In genomic region chr3:10463191-10464067, GRCh38 we compare ENCODE assay signal across 17 cellular contexts. TPM values are rescaled to one million over a fixed set of nuclear protein-coding genes. Genes with fewer than 3 reads are reported as not detected.
DNase-seq lines count a peak whose midpoint lies in the region; ATAC-seq, FAIRE-seq and TF ChIP-seq lines count a peak whose summit lies in the region.
"Had no signal": no experiment of that assay in that cellular context is flagged by ENCODE, and none has a peak within 500 bp of the region (broad histone marks: within the 10 kb centered on the region; RNA-seq: fewer than 3 reads in every experiment).

No MANE protein-coding gene starts in this region.

- POLR2A ChIA-PET in K562 (lab: Yijun Ruan, JAX) = interaction anchor here (0.6 kb wide), 1 partner anchor 14 kb away, joined by 3 read pairs; no protein-coding TSS in a partner anchor
- POLR2A ChIA-PET in naive thymus-derived CD4-positive, alpha-beta T cell (lab: Charles Lee) = no interaction called here

- H3K27me3 ChIP-seq in right cardiac atrium (ENCODE audit: control insufficient read depth, insufficient read depth) (no peaks in the 10 kb centered on the region), K562 (ENCODE audit: control insufficient read depth in 2 of 2, insufficient read depth in 2 of 2, low read length in 2 of 2) (peaks cover 3 to 25% of the 10 kb centered on the region in 2 experiments; a peak in 3 of 5 replicates), osteoblast (ENCODE audit: insufficient read depth, low read length) (peaks cover 9% of the 10 kb centered on the region)
- no peaks in the 10 kb centered on the region for H3K27me3 ChIP-seq in naive thymus-derived CD4-positive, alpha-beta T cell (ENCODE audit: control insufficient read depth in 2 of 2, insufficient read depth in 2 of 2, low read length in 2 of 2)

- no peaks in the 10 kb centered on the region for H3K4me1 ChIP-seq in right cardiac atrium (ENCODE audit: control insufficient read depth, insufficient read depth, low read length)
- H3K4me1 ChIP-seq in K562 (replicated peaks in 1 of 2; ENCODE audit: control insufficient read depth in 2 of 2, insufficient read depth in 2 of 2, low read length in 2 of 2) = no peaks in the 10 kb centered on the region
- H3K4me1 ChIP-seq in osteoblast (ENCODE audit: insufficient read depth, low read length) = no peaks in the 10 kb centered on the region
- H3K4me1 ChIP-seq in naive thymus-derived CD4-positive, alpha-beta T cell (ENCODE audit: control insufficient read depth in 2 of 2, insufficient read depth in 2 of 2, low read length in 2 of 2) = no peaks in the 10 kb centered on the region

- no peak overlapping the region for H3K9ac ChIP-seq in K562 (ENCODE audit: insufficient read depth in 1 of 2, low read depth in 2 of 2, low read length in 2 of 2)

- intact Hi-C loops in Right ventricle myocardium inferior (cut with DNase I) = no loop called here
- intact Hi-C loops in right cardiac atrium (cut with DNase I) = no loop called here
- intact Hi-C loops in K562 (cut with micrococcal nuclease) = no loop called here
- intact Hi-C loops in naive thymus-derived CD4-positive, alpha-beta T cell (cut with micrococcal nuclease) = no loop called here

- H3K9me3 Mint-ChIP-seq in naive thymus-derived CD4-positive, alpha-beta T cell = peaks cover 0 to 3% (median 0%) of the 10 kb centered on the region in 11 donors
- H3K9me3 Mint-ChIP-seq: CD8-positive, alpha-beta T cell had no signal

- FAIRE-seq in K562 (lab: Jason Lieb, UNC) = no peak
- FAIRE-seq: A204.1 had no signal

- H3K9me1 ChIP-seq in K562 (ENCODE audit: control insufficient read depth, insufficient read depth, low read length) = no peaks in the 10 kb centered on the region

- H3K4me3 ChIP-seq in right cardiac atrium (ENCODE audit: low read length) (no peak overlapping the region), K562 (no peak overlapping the region), osteoblast (ENCODE audit: insufficient read depth, low read length) (no peak overlapping the region)
- no peak overlapping the region for H3K4me3 ChIP-seq in naive thymus-derived CD4-positive, alpha-beta T cell (ENCODE audit: low read length)

- H3K36me3 Mint-ChIP-seq in naive thymus-derived CD4-positive, alpha-beta T cell = no peaks in the 10 kb centered on the region
- H3K36me3 Mint-ChIP-seq: CD8-positive, alpha-beta T cell had no signal

- no peak overlapping the region for H3K4me2 ChIP-seq in K562 (ENCODE audit: insufficient read depth, low read length)
- H3K4me2 ChIP-seq in osteoblast (ENCODE audit: insufficient read depth, low read length) = no peak overlapping the region

- H3K79me2 ChIP-seq in K562 (ENCODE audit: control insufficient read depth, insufficient read depth, low read length) = no peaks in the 10 kb centered on the region
- H3K79me2 ChIP-seq in osteoblast (ENCODE audit: insufficient read depth, low read length) = no peaks in the 10 kb centered on the region

- peak; percentile 22 for DNase-seq in Right ventricle myocardium inferior (ENCODE audit: missing footprints)
- no peak for DNase-seq in right cardiac atrium
- no peak for DNase-seq in K562 (ENCODE audit: extremely low read depth in 1 of 4, low spot score in 3 of 4)
- DNase-seq in osteoblast (ENCODE audit: insufficient read length, low spot score, missing footprints) = peak; percentile 23
- DNase-seq in NCI-H345 (lab: John Stamatoyannopoulos, UW) = no peak
- DNase-seq in naive thymus-derived CD4-positive, alpha-beta T cell = no peak
- DNase-seq: Calu3; CD8-positive, alpha-beta T cell; DMS79; KBM-7; NCI-H1417 treated with DMSO at 0.1 percent for 48 hours; NCI-H187 treated with DMSO at 0.1 percent for 48 hours; OCI-M1; SHP77 treated with DMSO at 0.1 percent for 48 hours had no signal

- TF ChIP-seq CTCF in K562 (IDR thresholded peaks at IDR 0.05 in 2 of 3, conservative IDR thresholded peaks at IDR 0.05 in 1 of 3; ENCODE audit: insufficient read depth in 2 of 3, low read depth in 1 of 3, low read length in 3 of 3) (no peak), osteoblast (IDR thresholded peaks at IDR 0.05; ENCODE audit: extremely low read depth, low read depth, low read length) (no peak)

- BruUV-seq in K562 (replicated peaks; lab: Mats Ljungman, UMichigan) = no TSS peak

- peaks cover 0 to 5% (median 3%) of the 10 kb centered on the region in 5 donors for H3K27me3 Mint-ChIP-seq in naive thymus-derived CD4-positive, alpha-beta T cell

- H3K9me3 ChIP-seq in right cardiac atrium (ENCODE audit: control insufficient read depth, low read length) = no peaks in the 10 kb centered on the region
- no peaks in the 10 kb centered on the region for H3K9me3 ChIP-seq in K562 (replicated peaks; ENCODE audit: control insufficient read depth, insufficient read depth, low read depth, low read length)
- H3K9me3 ChIP-seq in osteoblast (ENCODE audit: low read depth, low read length) = no peaks in the 10 kb centered on the region
- no peaks in the 10 kb centered on the region for H3K9me3 ChIP-seq in naive thymus-derived CD4-positive, alpha-beta T cell (ENCODE audit: control insufficient read depth in 2 of 3, low read length in 3 of 3)

- peaks cover 0 to 8% (median 4%) of the 10 kb centered on the region in 7 donors for H3K4me1 Mint-ChIP-seq in naive thymus-derived CD4-positive, alpha-beta T cell

- no peak overlapping the region for H3K4me3 Mint-ChIP-seq in naive thymus-derived CD4-positive, alpha-beta T cell
- H3K4me3 Mint-ChIP-seq: CD8-positive, alpha-beta T cell had no signal

- no peak overlapping the region for H3K27ac Mint-ChIP-seq in naive thymus-derived CD4-positive, alpha-beta T cell
- H3K27ac Mint-ChIP-seq: CD8-positive, alpha-beta T cell had no signal

- H3K36me3 ChIP-seq in K562 (ENCODE audit: control insufficient read depth, insufficient read depth, low read length) (no peaks in the 10 kb centered on the region), osteoblast (ENCODE audit: insufficient read depth, low read length) (no peaks in the 10 kb centered on the region)
- H3K36me3 ChIP-seq in naive thymus-derived CD4-positive, alpha-beta T cell (ENCODE audit: control insufficient read depth in 2 of 3, insufficient read depth in 3 of 3, low read length in 3 of 3) = no peaks in the 10 kb centered on the region

- TF ChIP-seq POLR2A in K562 (conservative IDR thresholded peaks at IDR 0.05) = no peak

- no peak overlapping the region for H2AFZ ChIP-seq in K562 (ENCODE audit: low read depth, low read length)
- H2AFZ ChIP-seq in osteoblast (ENCODE audit: low read length) = no peak overlapping the region

- H3K27ac ChIP-seq in right cardiac atrium (ENCODE audit: low read length) = no peak overlapping the region
- H3K27ac ChIP-seq in K562 (ENCODE audit: extremely low read depth, low read depth, low read length) = no peak overlapping the region
- no peak overlapping the region for H3K27ac ChIP-seq in osteoblast (ENCODE audit: low read depth, low read length)
- H3K27ac ChIP-seq in naive thymus-derived CD4-positive, alpha-beta T cell (ENCODE audit: low read depth, low read length) = no peak overlapping the region

- no peak for TF ChIP-seq EP300 in K562 (IDR thresholded peaks at IDR 0.05; ENCODE audit: low read length)

- CTCF ChIA-PET in K562 (lab: Yijun Ruan, JAX; ENCODE audit: low intra/inter-chr PET ratio) = no interaction called here
- CTCF ChIA-PET in naive thymus-derived CD4-positive, alpha-beta T cell (lab: Charles Lee) = no interaction called here

- H4K20me1 ChIP-seq in K562 (replicated peaks; ENCODE audit: control insufficient read depth, insufficient read depth, low read length) (peaks cover 24% of the 10 kb centered on the region), osteoblast (ENCODE audit: insufficient read depth, low read length) (no peaks in the 10 kb centered on the region)

- no peak for TF ChIP-seq RAD21 in K562 (CRISPR knock-in tag; conservative IDR thresholded peaks at IDR 0.05 in 1 of 2, IDR thresholded peaks at IDR 0.05 in 1 of 2)

- ATAC-seq in Right ventricle myocardium inferior = no peak
- no peak for ATAC-seq in right cardiac atrium
- no peak for ATAC-seq in K562
- no peak for ATAC-seq in HG03460 (IDR thresholded peaks at IDR 0.05; ENCODE audit: unreplicated experiment)
- ATAC-seq in naive thymus-derived CD4-positive, alpha-beta T cell = no peak
- ATAC-seq: CD8-positive, alpha-beta T cell had no signal

- WGBS in right cardiac atrium = 81% methylated on average over 13 of the region's 13 CpGs
- WGBS in K562 (ENCODE audit: insufficient coverage, low coverage, missing lambda C conversion rate) = 0% methylated on average over 12 of the region's 13 CpGs

- in situ Hi-C loops in K562 (cut with MboI) = no loop called here

TF ChIP-seq in K562, 482 proteins besides CTCF, POLR2A, EP300 and RAD21:
- TF ChIP-seq GATAD2B (IDR thresholded peaks at IDR 0.05; ENCODE audit: borderline replicate concordance) = no peak
- TF ChIP-seq ESRRA (IDR thresholded peaks at IDR 0.05; ENCODE audit: borderline replicate concordance, low read depth) = peak; percentile 85

RNA-seq across cellular contexts. Expression of gene ATP2B2, which starts 42.0 kb away (rescaled TPM):
- total RNA-seq in Right ventricle myocardium inferior (0.14 TPM), right cardiac atrium (under 1 TPM; 0.14 to 0.24 (median 0.17) TPM), K562 (2014; rRNA removed) (not detected in 2 replicates), K562 (2014; rRNA removed; fragmentation: Illumina TruSeq; extraction: Trizol) (not detected in 2 replicates), K562 (2015; rRNA removed; fragmentation: Illumina TruSeq; extraction: Trizol) (not detected in 2 replicates), K562 (2021) (not detected in 2 replicates), osteoblast (not detected in 2 replicates)
- polyA plus RNA-seq in right cardiac atrium (0.36 TPM), K562 (2011; rRNA removed) (not detected in 2 replicates), K562 (2014; fragmentation: Illumina TruSeq; extraction: Trizol) (not detected in 2 replicates), K562 (2014; fragmentation: Nextera tagmentation; extraction: Ambion mirVana) (under 1 TPM in 1 of 2 experiments, not detected in 1; 0.06 TPM), K562 (2014; rRNA removed) (not detected in 2 replicates)
- not detected in 2 replicates for total RNA-seq in K562 (2011; cell fraction: chromatin; rRNA removed; ENCODE audit: low replicate concordance)
- not detected in 2 replicates for total RNA-seq in K562 (2011; cell fraction: nucleolus; rRNA removed)
- total RNA-seq in K562 (2011; cell fraction: nucleoplasm; rRNA removed) = not detected in 2 replicates
- not detected in 2 replicates for polyA plus RNA-seq in K562 (2011; cell fraction: cytosol; rRNA removed)
- not detected in 2 replicates for polyA plus RNA-seq in K562 (2011; cell fraction: nucleus; rRNA removed)
- 0.01 TPM in 2 replicates for polyA plus RNA-seq in K562 (2012)
- polyA minus RNA-seq in K562 (2011; rRNA and poly(A)+ RNA removed) = not detected in 2 replicates
- not detected in 2 replicates for polyA minus RNA-seq in K562 (2011; cell fraction: cytosol; rRNA and poly(A)+ RNA removed)
- under 0.01 TPM in 1 of 2 replicates, not detected in the other for polyA minus RNA-seq in K562 (2011; cell fraction: nucleus; rRNA and poly(A)+ RNA removed)
- not detected for total RNA-seq in naive thymus-derived CD4-positive, alpha-beta T cell
- polyA plus RNA-seq in naive thymus-derived CD4-positive, alpha-beta T cell = not detected
- total RNA-seq: Calu3; CD8-positive, alpha-beta T cell had no signal
- polyA plus RNA-seq: BJ had no signal

Comparison
In these comparisons a context has a peak if more than half of its experiments do, and no peak if none do; other contexts are left out.
1. DNase-seq: peak in Right ventricle myocardium inferior (single experiment) and osteoblast (single experiment); none in right cardiac atrium (0 of 3), K562 (0 of 4), NCI-H345 (single experiment) and naive thymus-derived CD4-positive, alpha-beta T cell (0 of 9).